23 cellular contexts compared by ENCODE assay signal in the genomic region with DNA sequence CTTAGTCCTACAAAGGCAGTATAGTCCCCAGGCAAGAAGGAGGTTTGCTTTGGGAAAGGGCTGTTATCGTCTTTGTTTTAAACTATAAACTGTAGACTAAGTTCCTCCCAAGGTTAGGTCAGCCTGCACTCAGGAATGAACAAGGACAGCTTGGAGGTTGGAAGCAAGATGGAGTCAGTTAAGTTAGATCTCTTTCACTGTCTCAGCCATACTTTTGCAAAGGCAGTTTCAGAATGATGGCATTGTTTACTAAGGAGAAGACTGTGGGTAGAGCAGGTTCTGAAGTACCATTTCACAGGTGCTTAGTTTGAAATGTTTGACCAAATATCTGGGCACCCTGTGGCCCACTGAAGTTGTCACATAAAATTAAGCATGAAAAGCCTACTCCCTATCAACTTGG. TPM values are rescaled to one million over a fixed set of nuclear protein-coding genes. Genes with fewer than 3 reads are reported as not detected.
DNase-seq lines count a peak whose midpoint lies in the region; ATAC-seq, FAIRE-seq and TF ChIP-seq lines count a peak whose summit lies in the region.
"Had no signal": no experiment of that assay in that cellular context is flagged by ENCODE, and none has a peak within 500 bp of the region (broad histone marks: within the 10 kb centered on the region; RNA-seq: fewer than 3 reads in every experiment).

No MANE protein-coding gene starts in this region.

- WGBS in K562 (ENCODE audit: insufficient coverage, low coverage, missing lambda C conversion rate) = 13% methylated on average over 1 of the region's 1 CpG

- TF ChIP-seq CTCF in natural killer cell (IDR thresholded peaks at IDR 0.05) = no peak
- no peak for TF ChIP-seq CTCF in K562 (IDR thresholded peaks at IDR 0.05 in 2 of 3, conservative IDR thresholded peaks at IDR 0.05 in 1 of 3; ENCODE audit: insufficient read depth in 2 of 3, low read depth in 1 of 3, low read length in 3 of 3)

- BruUV-seq in K562 (replicated peaks; lab: Mats Ljungman, UMichigan) = no TSS peak

- no peaks in the 10 kb centered on the region for H4K20me1 ChIP-seq in K562 (replicated peaks; ENCODE audit: control insufficient read depth, insufficient read depth, low read length)

- POLR2A ChIA-PET in activated CD4-positive, alpha-beta T cell treated with anti-CD3 and anti-CD28 coated beads for 36 hours (lab: Charles Lee) = no interaction called here
- POLR2A ChIA-PET in K562 (lab: Yijun Ruan, JAX) = no interaction called here

- H3K4me1 Mint-ChIP-seq in activated CD4-positive, alpha-beta T cell treated with anti-CD3 and anti-CD28 coated beads for 36 hours = peaks cover 16% of the 10 kb centered on the region
- H3K4me1 Mint-ChIP-seq in natural killer cell treated with Interleukin-12 subunit alpha and Interleukin-12 subunit beta and Interleukin-15 and Interleukin-18, amount 100 ng/mL, for 72 hours (ENCODE audit: low read depth in 2 of 2) = peaks cover 0 to 18% of the 10 kb centered on the region in 2 donors
- peaks cover 0 to 10% of the 10 kb centered on the region in 2 donors for H3K4me1 Mint-ChIP-seq in natural killer cell
- H3K4me1 Mint-ChIP-seq: CD14-positive monocyte had no signal

- H3K9me1 ChIP-seq in K562 (ENCODE audit: control insufficient read depth, insufficient read depth, low read length) = no peaks in the 10 kb centered on the region

- no peaks in the 10 kb centered on the region for H3K36me3 ChIP-seq in K562 (ENCODE audit: control insufficient read depth, insufficient read depth, low read length)
- H3K36me3 ChIP-seq: BE2C had no signal

- 0 out of 2 replicates have a peak overlapping the region, but pooled peaks have one; percentile 2 for H2AFZ ChIP-seq in K562 (ENCODE audit: low read depth, low read length)
- H2AFZ ChIP-seq: GM23248 had no signal

- no peaks in the 10 kb centered on the region for H3K9me3 Mint-ChIP-seq in activated CD4-positive, alpha-beta T cell treated with anti-CD3 and anti-CD28 coated beads for 36 hours (ENCODE audit: low read depth)
- H3K9me3 Mint-ChIP-seq in natural killer cell treated with Interleukin-12 subunit alpha and Interleukin-12 subunit beta and Interleukin-15 and Interleukin-18, amount 100 ng/mL, for 72 hours = no peaks in the 10 kb centered on the region
- H3K9me3 Mint-ChIP-seq in natural killer cell = no peaks in the 10 kb centered on the region
- H3K9me3 Mint-ChIP-seq: H9 had no signal

- H3K27me3 Mint-ChIP-seq in activated CD4-positive, alpha-beta T cell treated with anti-CD3 and anti-CD28 coated beads for 36 hours = no peaks in the 10 kb centered on the region
- H3K27me3 Mint-ChIP-seq in natural killer cell treated with Interleukin-12 subunit alpha and Interleukin-12 subunit beta and Interleukin-15 and Interleukin-18, amount 100 ng/mL, for 72 hours = peaks cover 0 to 2% of the 10 kb centered on the region in 2 donors
- no peaks in the 10 kb centered on the region for H3K27me3 Mint-ChIP-seq in natural killer cell (ENCODE audit: low read depth in 2 of 2)
- H3K27me3 Mint-ChIP-seq: CD4-positive, alpha-beta memory T cell had no signal

- H3K27ac ChIP-seq in K562 (ENCODE audit: extremely low read depth, low read depth, low read length) = no peak overlapping the region
- H3K27ac ChIP-seq: 22Rv1; BLaER1 treated with 17β-estradiol and CSF1 and Interleukin-3, amounts not matched to agents 10 nM and 100 nM; GM23248 had no signal

- TF ChIP-seq EP300 in K562 (IDR thresholded peaks at IDR 0.05; ENCODE audit: low read length) = no peak

- FAIRE-seq in K562 (lab: Jason Lieb, UNC) = no peak
- FAIRE-seq: A204.1, GM12892 had no signal

- no peaks in the 10 kb centered on the region for H3K79me2 ChIP-seq in K562 (ENCODE audit: control insufficient read depth, insufficient read depth, low read length)

- ATAC-seq in activated CD4-positive, alpha-beta T cell treated with anti-CD3 and anti-CD28 coated beads for 36 hours = peak; percentile 51
- ATAC-seq in natural killer cell treated with Interleukin-12 subunit alpha and Interleukin-12 subunit beta and Interleukin-15 and Interleukin-18, amount 100 ng/mL, for 72 hours = no peak
- ATAC-seq in natural killer cell (no peak), K562 (no peak)
- ATAC-seq: HCT116 had no signal

- no peak for TF ChIP-seq RAD21 in K562 (CRISPR knock-in tag; conservative IDR thresholded peaks at IDR 0.05 in 1 of 2, IDR thresholded peaks at IDR 0.05 in 1 of 2)

- no peak for DNase-seq in activated CD4-positive, alpha-beta T cell treated with anti-CD3 and anti-CD28 coated beads for 36 hours
- no peak for DNase-seq in activated CD4-positive, alpha-beta T cell treated with anti-CD3 and anti-CD28 coated beads, Interleukin-2, amount 50 U/mL, for 1 hour
- DNase-seq in natural killer cell treated with Interleukin-12 subunit alpha and Interleukin-12 subunit beta and Interleukin-15 and Interleukin-18, amount 100 ng/mL, for 72 hours (ENCODE audit: low spot score) = no peak
- DNase-seq in natural killer cell = no peak
- no peak for DNase-seq in K562 (ENCODE audit: extremely low read depth in 1 of 4, low spot score in 3 of 4)
- DNase-seq in stimulated activated CD4-positive, alpha-beta T cell treated with anti-CD3 and anti-CD28 coated beads, Interleukin-1b, Interleukin-23, amount 100 ng/mL, for 48 hours = no peak
- DNase-seq in GF-D8 (lab: John Stamatoyannopoulos, UW) = no peak
- no peak for DNase-seq in AG08396 (ENCODE audit: low spot score)
- DNase-seq: AML-193; BE2C; Calu3; CD4-positive, alpha-beta memory T cell; COR-L47; DMS53; DMS79 treated with DMSO at 0.1 percent for 48 hours; GM23248; H9 had no signal

- H3K27ac Mint-ChIP-seq in activated CD4-positive, alpha-beta T cell treated with anti-CD3 and anti-CD28 coated beads for 36 hours = peak overlapping the region; percentile 68
- H3K27ac Mint-ChIP-seq in natural killer cell treated with Interleukin-12 subunit alpha and Interleukin-12 subunit beta and Interleukin-15 and Interleukin-18, amount 100 ng/mL, for 72 hours = no peak overlapping the region
- H3K27ac Mint-ChIP-seq in natural killer cell = no peak overlapping the region
- H3K27ac Mint-ChIP-seq: CD4-positive, alpha-beta memory T cell had no signal

- H3K4me1 ChIP-seq in K562 (replicated peaks in 1 of 2; ENCODE audit: control insufficient read depth in 2 of 2, insufficient read depth in 2 of 2, low read length in 2 of 2) = peaks cover 3 to 19% of the 10 kb centered on the region in 2 experiments; a peak in 2 of 5 replicates
- H3K4me1 ChIP-seq: BE2C; BLaER1 treated with 17β-estradiol and CSF1 and Interleukin-3, amounts not matched to agents 10 nM and 100 nM had no signal

- H3K4me3 ChIP-seq in K562 = no peak overlapping the region
- H3K4me3 ChIP-seq: BLaER1 treated with 17β-estradiol and CSF1 and Interleukin-3, amounts not matched to agents 10 nM and 100 nM; GM23248 had no signal

- no peaks in the 10 kb centered on the region for H3K36me3 Mint-ChIP-seq in activated CD4-positive, alpha-beta T cell treated with anti-CD3 and anti-CD28 coated beads for 36 hours (ENCODE audit: low read depth)
- no peaks in the 10 kb centered on the region for H3K36me3 Mint-ChIP-seq in natural killer cell treated with Interleukin-12 subunit alpha and Interleukin-12 subunit beta and Interleukin-15 and Interleukin-18, amount 100 ng/mL, for 72 hours
- H3K36me3 Mint-ChIP-seq in natural killer cell = no peaks in the 10 kb centered on the region

- CTCF ChIA-PET in activated CD4-positive, alpha-beta T cell treated with anti-CD3 and anti-CD28 coated beads for 36 hours (lab: Charles Lee) = no interaction called here
- CTCF ChIA-PET in K562 (lab: Yijun Ruan, JAX; ENCODE audit: low intra/inter-chr PET ratio) = no interaction called here

- H3K27me3 ChIP-seq in K562 (ENCODE audit: control insufficient read depth in 2 of 2, insufficient read depth in 2 of 2, low read length in 2 of 2) = no peaks in the 10 kb centered on the region
- H3K27me3 ChIP-seq: BE2C; BLaER1 treated with 17β-estradiol and CSF1 and Interleukin-3, amounts not matched to agents 10 nM and 100 nM had no signal

- no peak overlapping the region for H3K4me2 ChIP-seq in K562 (ENCODE audit: insufficient read depth, low read length)
- H3K4me2 ChIP-seq: BLaER1 treated with 17β-estradiol and CSF1 and Interleukin-3, amounts not matched to agents 10 nM and 100 nM had no signal

- in situ Hi-C loops in K562 (cut with MboI) = no loop called here

- H3K9me3 ChIP-seq in K562 (replicated peaks; ENCODE audit: control insufficient read depth, insufficient read depth, low read depth, low read length) = no peaks in the 10 kb centered on the region
- H3K9me3 ChIP-seq: BE2C had no signal

- no peak overlapping the region for H3K4me3 Mint-ChIP-seq in activated CD4-positive, alpha-beta T cell treated with anti-CD3 and anti-CD28 coated beads for 36 hours
- peak overlapping the region; percentile 25 for H3K4me3 Mint-ChIP-seq in natural killer cell treated with Interleukin-12 subunit alpha and Interleukin-12 subunit beta and Interleukin-15 and Interleukin-18, amount 100 ng/mL, for 72 hours
- H3K4me3 Mint-ChIP-seq in natural killer cell = no peak overlapping the region
- H3K4me3 Mint-ChIP-seq: CD14-positive monocyte; CD4-positive, alpha-beta memory T cell; H9 had no signal

- H3K9ac ChIP-seq in K562 (ENCODE audit: insufficient read depth in 1 of 2, low read depth in 2 of 2, low read length in 2 of 2) = no peak overlapping the region
- H3K9ac ChIP-seq: BLaER1 treated with 17β-estradiol and CSF1 and Interleukin-3, amounts not matched to agents 10 nM and 100 nM; GM23248 had no signal

- intact Hi-C loops in activated CD4-positive, alpha-beta T cell treated with anti-CD3 and anti-CD28 coated beads for 36 hours (cut with DNase I, micrococcal nuclease) = no loop called here
- intact Hi-C loops in natural killer cell (cut with micrococcal nuclease) = no loop called here
- intact Hi-C loops in K562 (cut with micrococcal nuclease) = no loop called here

- no peak for TF ChIP-seq POLR2A in K562 (conservative IDR thresholded peaks at IDR 0.05)

RNA-seq across cellular contexts. Expression of gene SNX24, which starts 19.4 kb away (rescaled TPM):
- 1 to 10 TPM; 4.0 to 4.9 TPM for total RNA-seq in activated CD4-positive, alpha-beta T cell treated with anti-CD3 and anti-CD28 coated beads for 36 hours
- 1 to 10 TPM; 3.8 to 4.7 TPM for total RNA-seq in natural killer cell treated with Interleukin-12 subunit alpha and Interleukin-12 subunit beta and Interleukin-15 and Interleukin-18, amount 100 ng/mL, for 72 hours
- total RNA-seq in natural killer cell (1 to 10 TPM; 3.6 to 5.2 (median 3.7) TPM), K562 (2014; rRNA removed) (4.9 and 6.8 TPM in 2 replicates), K562 (2014; rRNA removed; fragmentation: Illumina TruSeq; extraction: Trizol) (8.6 and 9.2 TPM in 2 replicates), K562 (2015; rRNA removed; fragmentation: Illumina TruSeq; extraction: Trizol) (8.9 and 10.1 TPM in 2 replicates), K562 (2021) (5.8 and 6.4 TPM in 2 replicates)
- 2.5 and 4.8 TPM in 2 replicates for total RNA-seq in K562 (2011; cell fraction: chromatin; rRNA removed; ENCODE audit: low replicate concordance)
- 1.1 and 1.7 TPM in 2 replicates for total RNA-seq in K562 (2011; cell fraction: nucleolus; rRNA removed)
- total RNA-seq in K562 (2011; cell fraction: nucleoplasm; rRNA removed) = 2.3 and 3.9 TPM in 2 replicates
- polyA plus RNA-seq in K562 (2011; rRNA removed) (4.3 and 5.3 TPM in 2 replicates), K562 (2014; fragmentation: Illumina TruSeq; extraction: Trizol) (9.7 and 9.9 TPM in 2 replicates), K562 (2014; fragmentation: Nextera tagmentation; extraction: Ambion mirVana) (1 to 10 TPM; 7.9 to 8.6 TPM), K562 (2014; rRNA removed) (7.3 and 10.0 TPM in 2 replicates)
- polyA plus RNA-seq in K562 (2011; cell fraction: cytosol; rRNA removed) = 2.7 and 4.1 TPM in 2 replicates
- polyA plus RNA-seq in K562 (2011; cell fraction: nucleus; rRNA removed) = 3.3 and 4.3 TPM in 2 replicates
- polyA plus RNA-seq in K562 (2012) = 8.9 and 13.9 TPM in 2 replicates
- 3.8 and 5.8 TPM in 2 replicates for polyA minus RNA-seq in K562 (2011; rRNA and poly(A)+ RNA removed)
- polyA minus RNA-seq in K562 (2011; cell fraction: cytosol; rRNA and poly(A)+ RNA removed) = 0.86 and 1.5 TPM in 2 replicates
- polyA minus RNA-seq in K562 (2011; cell fraction: nucleus; rRNA and poly(A)+ RNA removed) = 0.94 and 2.1 TPM in 2 replicates
